Comparison of ENCODE assay signal across 8 cellular contexts in the genomic region with DNA sequence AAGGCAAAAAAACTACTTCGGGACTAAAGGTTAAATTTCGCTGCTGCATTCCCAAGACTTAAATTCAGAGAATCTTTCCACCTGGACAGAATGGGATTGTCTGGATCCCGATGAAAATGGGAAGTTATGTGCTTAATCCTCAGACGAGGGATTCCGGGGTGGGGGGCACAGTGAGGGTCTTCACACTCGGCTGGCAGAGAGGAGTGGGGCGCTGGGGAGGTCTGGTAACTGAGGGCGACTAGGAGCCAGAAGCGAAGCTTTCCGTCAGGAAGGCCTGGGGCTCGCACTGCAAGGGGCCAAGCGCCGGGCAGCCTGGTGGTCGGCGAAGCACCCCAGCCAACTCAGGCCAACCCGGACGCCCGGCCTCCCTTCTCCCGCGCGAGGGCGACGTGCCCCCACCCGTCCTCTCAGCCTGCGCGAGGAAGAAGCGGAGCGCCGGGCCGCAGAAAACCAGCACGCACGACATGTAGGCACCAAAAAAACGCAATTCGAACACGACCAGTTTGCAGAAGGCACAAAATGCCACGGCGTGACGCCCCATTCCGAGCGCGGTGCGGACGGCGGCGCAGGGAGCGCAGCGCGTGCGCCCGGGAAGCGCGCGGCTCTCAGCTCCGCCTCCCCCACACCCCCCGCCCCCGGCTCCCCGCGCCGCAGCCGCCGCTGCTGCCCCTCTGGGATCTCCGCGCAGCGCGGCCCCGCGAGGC.
A peak's percentile ranks its signal among the peaks of the same experiment; 100 is the strongest.
DNase-seq lines count a peak whose midpoint lies in the region; ATAC-seq, FAIRE-seq and TF ChIP-seq lines count a peak whose summit lies in the region.

No MANE protein-coding gene starts in this region.

- H3K27me3 ChIP-seq in bronchial epithelial cell (ENCODE audit: control insufficient read depth, insufficient read depth, low read length) = no peaks in the 10 kb centered on the region
- no peaks in the 10 kb centered on the region for H3K27me3 ChIP-seq in layer of hippocampus (ENCODE audit: control insufficient read depth, insufficient read depth, low read length)

- H3K4me3 ChIP-seq in bronchial epithelial cell (ENCODE audit: low read depth, low read length) = peak overlapping the region; percentile 65

- peaks cover 37% of the 10 kb centered on the region for H3K4me1 Mint-ChIP-seq in stimulated activated effector memory CD8-positive, alpha-beta T cell treated with anti-CD3 and anti-CD28 coated beads, Interleukin-12 subunit alpha, Interleukin-12 subunit beta, amount 100 ng/mL, for 72 hours

- no peaks in the 10 kb centered on the region for H3K9me3 Mint-ChIP-seq in stimulated activated effector memory CD8-positive, alpha-beta T cell treated with anti-CD3 and anti-CD28 coated beads, Interleukin-12 subunit alpha, Interleukin-12 subunit beta, amount 100 ng/mL, for 72 hours

- H3K36me3 Mint-ChIP-seq in stimulated activated effector memory CD8-positive, alpha-beta T cell treated with anti-CD3 and anti-CD28 coated beads, Interleukin-12 subunit alpha, Interleukin-12 subunit beta, amount 100 ng/mL, for 72 hours = peaks cover 63% of the 10 kb centered on the region

- no peaks in the 10 kb centered on the region for H3K36me3 ChIP-seq in bronchial epithelial cell (ENCODE audit: control insufficient read depth, insufficient read depth, low read length)

- H3K4me3 Mint-ChIP-seq in stimulated activated effector memory CD8-positive, alpha-beta T cell treated with anti-CD3 and anti-CD28 coated beads, Interleukin-12 subunit alpha, Interleukin-12 subunit beta, amount 100 ng/mL, for 72 hours = peak overlapping the region; percentile 79

- no peak for FAIRE-seq in bronchial epithelial cell (lab: Jason Lieb, UNC)

- ATAC-seq in GM18520 (IDR thresholded peaks at IDR 0.05; ENCODE audit: unreplicated experiment) (peak; percentile 58), HG02973 (IDR thresholded peaks at IDR 0.05; ENCODE audit: unreplicated experiment) (peak; percentile 65)
- ATAC-seq in stimulated activated effector memory CD8-positive, alpha-beta T cell treated with anti-CD3 and anti-CD28 coated beads, Interleukin-12 subunit alpha, Interleukin-12 subunit beta, amount 100 ng/mL, for 72 hours = no peak

- DNase-seq in CD1c-positive myeloid dendritic cell (ENCODE audit: extremely low spot score) (peak; percentile 92), NOMO-1 (lab: John Stamatoyannopoulos, UW; ENCODE audit: unreplicated experiment in 2 of 2) (peak; percentile 78 to 85), bronchial epithelial cell (ENCODE audit: low read depth) (peak; percentile 40), putamen (ENCODE audit: low spot score) (no peak)
- peak in 1 of 2 donors; percentile 90 for DNase-seq in stimulated activated effector memory CD8-positive, alpha-beta T cell treated with anti-CD3 and anti-CD28 coated beads, Interleukin-12 subunit alpha, Interleukin-12 subunit beta, amount 100 ng/mL, for 72 hours (ENCODE audit: low spot score in 2 of 2)

- TF ChIP-seq CTCF in bronchial epithelial cell (IDR thresholded peaks at IDR 0.05; ENCODE audit: insufficient read depth, low read length, severe bottlenecking) = peak; percentile 36

- peak overlapping the region; percentile 97 for H3K27ac Mint-ChIP-seq in stimulated activated effector memory CD8-positive, alpha-beta T cell treated with anti-CD3 and anti-CD28 coated beads, Interleukin-12 subunit alpha, Interleukin-12 subunit beta, amount 100 ng/mL, for 72 hours

- H3K27ac ChIP-seq in layer of hippocampus (ENCODE audit: low read depth, low read length) = peak overlapping the region; percentile 92
